In genomic region chr9:128045876-128046275, GRCh38 we compare ENCODE assay signal across 17 cellular contexts. TPM values are rescaled to one million over a fixed set of nuclear protein-coding genes. Genes with fewer than 3 reads are reported as not detected.
DNase-seq lines count a peak whose midpoint lies in the region; ATAC-seq and TF ChIP-seq lines count a peak whose summit lies in the region.
"Had no signal": no experiment of that assay in that cellular context is flagged by ENCODE, and none has a peak within 500 bp of the region (broad histone marks: within the 10 kb centered on the region; RNA-seq: fewer than 3 reads in every experiment).

No MANE protein-coding gene starts in this region.

- TF ChIP-seq CTCF in SK-N-SH (IDR thresholded peaks at IDR 0.05) (no peak), mesothelial cell of epicardium (IDR thresholded peaks at IDR 0.05; ENCODE audit: unreplicated experiment) (no peak)

- peaks cover 6% of the 10 kb centered on the region for H3K9me3 Mint-ChIP-seq in mesothelial cell of epicardium

- H3K27me3 Mint-ChIP-seq in mesothelial cell of epicardium (ENCODE audit: low read depth), result no peaks in the 10 kb centered on the region

- no peak overlapping the region for H3K9ac ChIP-seq in SK-N-SH

- H3K4me3 Mint-ChIP-seq in mesothelial cell of epicardium, result no peak overlapping the region

- no peaks in the 10 kb centered on the region for H3K36me3 Mint-ChIP-seq in mesothelial cell of epicardium

- peaks cover 7% of the 10 kb centered on the region for H3F3A ChIP-seq in SK-N-SH (replicated peaks; ENCODE audit: insufficient read depth)

- H3K4me3 ChIP-seq in SK-N-SH (ENCODE audit: low read depth in 2 of 2, low read length in 1 of 2), result no peak overlapping the region

- H3K9me2 ChIP-seq in SK-N-SH, result no peaks in the 10 kb centered on the region

- H3K27ac Mint-ChIP-seq in mesothelial cell of epicardium, result peak overlapping the region; percentile 83

- H3K27ac ChIP-seq in SK-N-SH (ENCODE audit: low read depth in 2 of 2, low read length in 1 of 2), result peak overlapping the region; percentile 28 to 79; a peak in 3 of 4 replicates
- H3K27ac ChIP-seq: HL-60 had no signal

- no peaks in the 10 kb centered on the region for H3K9me3 ChIP-seq in SK-N-SH

- peaks cover 6 to 19% of the 10 kb centered on the region in 2 experiments; a peak in 3 of 4 replicates for H3K4me1 ChIP-seq in SK-N-SH (ENCODE audit: control insufficient read depth in 1 of 2, insufficient read depth in 2 of 2, low read depth in 1 of 2, low read length in 1 of 2)

- peak; percentile 21 for DNase-seq in NCI-H345 (lab: John Stamatoyannopoulos, UW)
- DNase-seq in NCI-H345 treated with DMSO at 0.1 percent for 48 hours (lab: John Stamatoyannopoulos, UW; ENCODE audit: unreplicated experiment), result no peak
- DNase-seq in SK-N-SH, result peak; percentile 39
- no peak for DNase-seq in mesothelial cell of epicardium (ENCODE audit: low spot score in 2 of 2, unreplicated experiment in 2 of 2)
- DNase-seq in Ammon's horn (ENCODE audit: low spot score), result no peak
- DNase-seq: Calu3, Karpas-422, MV-4-11, NCI-H2081 treated with DMSO at 0.1 percent for 48 hours, NCI-H226, NCI-H524, NCI-H774, PC-3, T-helper 2 cell had no signal

- no peak for TF ChIP-seq RAD21 in SK-N-SH (IDR thresholded peaks at IDR 0.05; ENCODE audit: low read length)

- no peaks in the 10 kb centered on the region for H3K36me3 ChIP-seq in SK-N-SH (replicated peaks in 1 of 2; ENCODE audit: control insufficient read depth in 1 of 2, insufficient read depth in 2 of 2, low read length in 1 of 2)

- no peaks in the 10 kb centered on the region for H4K20me1 ChIP-seq in SK-N-SH (ENCODE audit: insufficient read depth)

- H3K4me1 Mint-ChIP-seq in mesothelial cell of epicardium, result peaks cover 44% of the 10 kb centered on the region

- H3K79me2 ChIP-seq in SK-N-SH (ENCODE audit: insufficient read depth), result no peaks in the 10 kb centered on the region

- CTCF ChIA-PET in SK-N-SH (lab: Yijun Ruan, JAX), result interaction anchor here (0.9 to 2.7 kb wide), 11 partner anchors 11 to 124 kb away, joined by 3 to 25 read pairs (median 4); partner anchors contain the start of gene PIP5KL1

- no peak for ATAC-seq in HG03095 (IDR thresholded peaks at IDR 0.05; ENCODE audit: unreplicated experiment)
- ATAC-seq in GM21515 (IDR thresholded peaks at IDR 0.05; ENCODE audit: unreplicated experiment), result no peak
- ATAC-seq: PC-3 had no signal

- TF ChIP-seq EP300 in SK-N-SH (IDR thresholded peaks at IDR 0.05; ENCODE audit: borderline replicate concordance in 1 of 2, low read depth in 1 of 2, low read length in 1 of 2), result no peak; a peak in 1 of 4 replicates

- H2AFZ ChIP-seq in SK-N-SH (ENCODE audit: low read depth), result no peak overlapping the region

- POLR2A ChIA-PET in SK-N-SH (lab: Yijun Ruan, JAX), result interaction anchor here (1.2 to 1.8 kb wide), 2 partner anchors 22 to 116 kb away, joined by 3 to 10 read pairs; partner anchors contain the start of genes NAIF1 and SLC25A25

- H3K27me3 ChIP-seq in SK-N-SH (ENCODE audit: insufficient read depth), result no peaks in the 10 kb centered on the region

- H3K4me2 ChIP-seq in SK-N-SH, result no peak overlapping the region

- WGBS in SK-N-SH (ENCODE audit: low lambda C conversion rate), result 56% methylated on average over 4 of the region's 4 CpGs

TF ChIP-seq in SK-N-SH, 30 proteins besides CTCF, POLR2A, EP300 and RAD21:
- TF ChIP-seq USF2 (IDR thresholded peaks at IDR 0.05; ENCODE audit: borderline replicate concordance, low read depth, low read length), result no peak
- TF ChIP-seq RXRA (IDR thresholded peaks at IDR 0.05; ENCODE audit: borderline replicate concordance, low read depth), result no peak
- no peak for TF ChIP-seq GABPA (IDR thresholded peaks at IDR 0.05; ENCODE audit: low read depth)
- no peak for TF ChIP-seq RFX5 (IDR thresholded peaks at IDR 0.05; ENCODE audit: low read length)
- TF ChIP-seq MEF2A (IDR thresholded peaks at IDR 0.05; ENCODE audit: borderline replicate concordance, low read depth), result no peak
- TF ChIP-seq CHD2 (IDR thresholded peaks at IDR 0.05; ENCODE audit: low read length, partially characterized antibody), result no peak
- no peak for TF ChIP-seq SMC3 (IDR thresholded peaks at IDR 0.05; ENCODE audit: low read depth, low read length)
- TF ChIP-seq TCF12 (IDR thresholded peaks at IDR 0.05), result no peak
- no peak for TF ChIP-seq YY1 (IDR thresholded peaks at IDR 0.05; ENCODE audit: low read depth)
- TF ChIP-seq FOXJ3 (CRISPR knock-in tag; IDR thresholded peaks at IDR 0.05), result no peak
- TF ChIP-seq POLR2AphosphoS5 (IDR thresholded peaks at IDR 0.05; ENCODE audit: low read depth, low read length), result no peak

RNA-seq across cellular contexts. Expression of gene NAIF1, which starts 21.2 kb away (rescaled TPM):
- polyA plus RNA-seq in SK-N-SH (2012; rRNA removed), result 14.6 and 14.8 TPM in 2 replicates
- 10.0 and 12.9 TPM in 2 replicates for polyA plus RNA-seq in SK-N-SH (2012; cell fraction: cytosol; rRNA removed)
- 7.9 and 8.3 TPM in 2 replicates for polyA plus RNA-seq in SK-N-SH (2012; cell fraction: nucleus; rRNA removed)
- 8.5 to 9.2 TPM (median 8.9 TPM) in 3 replicates for total RNA-seq in mesothelial cell of epicardium

RNA-seq across cellular contexts. Expression of gene SLC25A25, which starts 22.2 kb away (rescaled TPM):
- polyA plus RNA-seq in SK-N-SH (2012; rRNA removed), result 12.1 and 12.3 TPM in 2 replicates
- 7.5 and 10.3 TPM in 2 replicates for polyA plus RNA-seq in SK-N-SH (2012; cell fraction: cytosol; rRNA removed)
- 19.6 and 24.1 TPM in 2 replicates for polyA plus RNA-seq in SK-N-SH (2012; cell fraction: nucleus; rRNA removed)
- total RNA-seq in mesothelial cell of epicardium, result 24.2 to 26.4 TPM (median 26.2 TPM) in 3 replicates

Comparison
In these comparisons a context has a peak if more than half of its experiments do, and no peak if none do; other contexts are left out.
1. DNase-seq: peak in NCI-H345 (single experiment) and SK-N-SH (single experiment); none in NCI-H345 treated with DMSO at 0.1 percent for 48 hours (single experiment), mesothelial cell of epicardium (0 of 2) and Ammon's horn (single experiment).